1 cellular context compared by ENCODE assay signal in the genomic region with DNA sequence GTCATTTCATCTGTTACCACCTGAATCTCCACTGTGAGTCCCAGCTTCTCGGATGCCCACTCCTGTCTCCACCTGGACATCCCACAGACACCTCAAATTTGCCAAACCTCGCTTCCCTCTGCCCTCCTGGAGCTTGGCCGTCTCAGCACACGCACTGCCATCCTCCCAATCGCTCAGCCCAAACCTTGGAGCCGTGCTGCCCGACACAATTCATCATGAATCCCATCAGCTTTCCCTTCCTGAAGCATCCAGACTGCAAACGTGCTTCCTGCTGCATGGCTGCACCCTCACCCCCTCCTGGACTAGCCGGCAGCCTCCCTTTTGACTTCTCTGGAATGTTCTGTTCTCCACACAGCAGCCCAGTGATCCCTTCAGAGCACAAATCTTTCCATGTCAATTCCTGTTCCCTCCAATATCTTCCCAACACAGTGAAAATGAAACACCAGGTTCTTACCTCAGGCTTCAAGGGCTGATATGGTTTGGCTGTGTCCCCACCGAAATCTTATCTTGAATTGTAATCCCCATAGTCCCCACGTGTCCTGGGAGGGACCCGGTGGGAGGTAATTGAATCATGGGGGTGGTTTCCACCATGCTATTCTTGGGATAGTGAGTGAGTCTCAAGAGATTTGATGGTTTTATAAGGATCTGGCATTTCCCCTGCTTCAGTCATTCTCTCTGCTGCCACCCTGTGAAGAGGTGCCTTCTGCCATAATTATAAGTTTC.
TF ChIP-seq lines count a peak whose summit lies in the region.

No MANE protein-coding gene starts in this region.

TF ChIP-seq in H1, 55 proteins besides CTCF, POLR2A, EP300 and RAD21:
- TF ChIP-seq, protein P1, sequence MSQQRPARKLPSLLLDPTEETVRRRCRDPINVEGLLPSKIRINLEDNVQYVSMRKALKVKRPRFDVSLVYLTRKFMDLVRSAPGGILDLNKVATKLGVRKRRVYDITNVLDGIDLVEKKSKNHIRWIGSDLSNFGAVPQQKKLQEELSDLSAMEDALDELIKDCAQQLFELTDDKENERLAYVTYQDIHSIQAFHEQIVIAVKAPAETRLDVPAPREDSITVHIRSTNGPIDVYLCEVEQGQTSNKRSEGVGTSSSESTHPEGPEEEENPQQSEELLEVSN (IDR thresholded peaks at IDR 0.05), result no peak
- TF ChIP-seq PHF8 (conservative IDR thresholded peaks at IDR 0.05; ENCODE audit: low read depth, low read length) (no peak), BACH1 (IDR thresholded peaks at IDR 0.05; ENCODE audit: low read length) (no peak), GABPA (IDR thresholded peaks at IDR 0.05; ENCODE audit: borderline replicate concordance, insufficient read depth, low read length) (no peak), ZNF274 (IDR thresholded peaks at IDR 0.05; ENCODE audit: borderline replicate concordance, extremely low read depth, low read length) (no peak), SUZ12 (IDR thresholded peaks at IDR 0.05; ENCODE audit: low read length) (no peak), YY1 (IDR thresholded peaks at IDR 0.05; ENCODE audit: low read depth, low read length) (no peak), TAF1 (IDR thresholded peaks at IDR 0.05; ENCODE audit: low read depth, low read length) (no peak)
